Comparison of ENCODE assay signal across 8 cellular contexts in genomic region chr6:7108196-7108963, GRCh38. TPM values are rescaled to one million over a fixed set of nuclear protein-coding genes. Genes with fewer than 3 reads are reported as not detected.
A peak's percentile ranks its signal among the peaks of the same experiment; 100 is the strongest.
DNase-seq lines count a peak whose midpoint lies in the region; ATAC-seq and TF ChIP-seq lines count a peak whose summit lies in the region.

No MANE protein-coding gene starts in this region.

- H3K4me3 ChIP-seq in SJCRH30 (peak overlapping the region; percentile 94), adipocyte (ENCODE audit: low read length) (peak overlapping the region; percentile 100)

- peak overlapping the region; percentile 98 for H3K9ac ChIP-seq in adipocyte (ENCODE audit: low read length)

- no peaks in the 10 kb centered on the region for H3K36me3 ChIP-seq in SJCRH30
- H3K36me3 ChIP-seq in adipocyte (ENCODE audit: control insufficient read depth, insufficient read depth, low read length, severe bottlenecking) = no peaks in the 10 kb centered on the region

- peak overlapping the region; percentile 43; the same call in 1 of the 2 replicates for H3K27ac ChIP-seq in SJCRH30

- DNase-seq in D341Med (ENCODE audit: low spot score) (peak; percentile 85), HEK293T (ENCODE audit: extremely low spot score) (peak; percentile 44), SJCRH30 (peak; percentile 42), adipocyte (ENCODE audit: low read depth) (peak; percentile 80), left ventricle myocardium superior (peak; percentile 86), retina (peak; percentile 83), NCI-H446 treated with DMSO at 0.1 percent for 48 hours (lab: John Stamatoyannopoulos, UW) (no peak)

- ATAC-seq in left ventricle myocardium superior (peak; percentile 62), HG03095 (IDR thresholded peaks at IDR 0.05; ENCODE audit: unreplicated experiment) (no peak)

- H3K4me1 ChIP-seq in SJCRH30 (no peaks in the 10 kb centered on the region), adipocyte (ENCODE audit: control insufficient read depth, insufficient read depth, low read length) (peaks cover 24% of the 10 kb centered on the region)

- H3K9me3 ChIP-seq in SJCRH30 (replicated peaks) (no peaks in the 10 kb centered on the region), adipocyte (ENCODE audit: control insufficient read depth, low read length) (no peaks in the 10 kb centered on the region)

- no peaks in the 10 kb centered on the region for H3K27me3 ChIP-seq in SJCRH30
- no peaks in the 10 kb centered on the region for H3K27me3 ChIP-seq in adipocyte (replicated peaks; ENCODE audit: control insufficient read depth, insufficient read depth, low read length)

- CTCF ChIA-PET in HEK293T (lab: Yijun Ruan, JAX) = interaction anchor here (1.2 kb wide), 1 partner anchor 29 kb away, joined by 3 read pairs; no protein-coding TSS in a partner anchor

- intact Hi-C loops in left ventricle myocardium superior (cut with micrococcal nuclease) = no loop called here

- POLR2A ChIA-PET in HEK293T (lab: Yijun Ruan, JAX) = interaction anchor here (1.1 to 1.3 kb wide), 3 partner anchors 21 to 57 kb away, joined by 3 to 4 read pairs (median 3); no protein-coding TSS in a partner anchor

TF ChIP-seq in HEK293T, 16 proteins besides CTCF, POLR2A, EP300 and RAD21:
- TF ChIP-seq CTBP1 (IDR thresholded peaks at IDR 0.05; ENCODE audit: borderline replicate concordance) (no peak), ARNT (IDR thresholded peaks at IDR 0.05) (no peak), HDGF (IDR thresholded peaks at IDR 0.05; ENCODE audit: borderline replicate concordance) (no peak), TARDBP (IDR thresholded peaks at IDR 0.05) (no peak), ZNF384 (IDR thresholded peaks at IDR 0.05) (no peak), FOXK2 (IDR thresholded peaks at IDR 0.05) (no peak), LEF1 (IDR thresholded peaks at IDR 0.05; ENCODE audit: borderline replicate concordance) (no peak), FOXA1 (IDR thresholded peaks at IDR 0.05) (no peak), ELF4 (IDR thresholded peaks at IDR 0.05) (no peak), SUZ12 (IDR thresholded peaks at IDR 0.05) (no peak), FOXM1 (IDR thresholded peaks at IDR 0.05; ENCODE audit: borderline replicate concordance) (no peak), L3MBTL2 (conservative IDR thresholded peaks at IDR 0.05) (no peak), NFRKB (IDR thresholded peaks at IDR 0.05) (no peak), BHLHE40 (IDR thresholded peaks at IDR 0.05; ENCODE audit: borderline replicate concordance) (no peak), SP1 (IDR thresholded peaks at IDR 0.05) (no peak), PKNOX1 (IDR thresholded peaks at IDR 0.05) (no peak)

RNA-seq across cellular contexts. Expression of gene RREB1, which starts 0.6 kb away (rescaled TPM):
- 12.3 and 13.4 TPM in 2 replicates for total RNA-seq in SJCRH30 (2014; rRNA removed; shearing (Covaris generic))
- 36.2 TPM for total RNA-seq in left ventricle myocardium superior
